In genomic region chr6:96394727-96395126, GRCh38 we compare ENCODE assay signal across 12 cellular contexts.
A peak's percentile ranks its signal among the peaks of the same experiment; 100 is the strongest.
DNase-seq lines count a peak whose midpoint lies in the region; ATAC-seq and TF ChIP-seq lines count a peak whose summit lies in the region.
"Had no signal": no experiment of that assay in that cellular context is flagged by ENCODE, and none has a peak within 500 bp of the region (broad histone marks: within the 10 kb centered on the region; RNA-seq: fewer than 3 reads in every experiment).

No MANE protein-coding gene starts in this region.

- no peaks in the 10 kb centered on the region for H3K4me1 ChIP-seq in Caco-2
- H3K4me1 ChIP-seq: foreskin keratinocyte had no signal

- H3K4me3 ChIP-seq in Caco-2 (ENCODE audit: low read depth, low read length) (no peak overlapping the region), kidney epithelial cell (ENCODE audit: low read depth, low read length) (no peak overlapping the region)

- no peaks in the 10 kb centered on the region for H3K27me3 Mint-ChIP-seq in Caco-2 (ENCODE audit: insufficient read depth, unreplicated experiment)
- H3K27me3 Mint-ChIP-seq in activated CD4-positive, alpha-beta memory T cell treated with anti-CD3 and anti-CD28 coated beads, Interleukin-2, amount 10 ng/mL, durations not matched to agents 7 days and 5 days: peaks cover 8% of the 10 kb centered on the region

- no peaks in the 10 kb centered on the region for H3K27me3 ChIP-seq in Caco-2 (replicated peaks; ENCODE audit: control insufficient read depth, insufficient read depth, low read length)
- H3K27me3 ChIP-seq in kidney epithelial cell (ENCODE audit: control insufficient read depth, insufficient read depth, low read length): no peaks in the 10 kb centered on the region
- H3K27me3 ChIP-seq: foreskin keratinocyte had no signal

- peaks cover 6% of the 10 kb centered on the region for H3K4me1 Mint-ChIP-seq in Caco-2 (ENCODE audit: low read depth, unreplicated experiment)
- peaks cover 1% of the 10 kb centered on the region for H3K4me1 Mint-ChIP-seq in activated CD4-positive, alpha-beta memory T cell treated with anti-CD3 and anti-CD28 coated beads, Interleukin-2, amount 10 ng/mL, durations not matched to agents 7 days and 5 days

- H3K27ac Mint-ChIP-seq in Caco-2 (ENCODE audit: unreplicated experiment): no peak overlapping the region
- H3K27ac Mint-ChIP-seq in activated CD4-positive, alpha-beta memory T cell treated with anti-CD3 and anti-CD28 coated beads, Interleukin-2, amount 10 ng/mL, durations not matched to agents 7 days and 5 days: no peak overlapping the region
- H3K27ac Mint-ChIP-seq: natural killer cell had no signal

- H3K36me3 Mint-ChIP-seq in Caco-2 (ENCODE audit: insufficient read depth, unreplicated experiment): no peaks in the 10 kb centered on the region
- H3K36me3 Mint-ChIP-seq in activated CD4-positive, alpha-beta memory T cell treated with anti-CD3 and anti-CD28 coated beads, Interleukin-2, amount 10 ng/mL, durations not matched to agents 7 days and 5 days (ENCODE audit: low read depth): no peaks in the 10 kb centered on the region
- H3K36me3 Mint-ChIP-seq: natural killer cell had no signal

- ATAC-seq in GM21381 (IDR thresholded peaks at IDR 0.05; ENCODE audit: unreplicated experiment) (peak; percentile 48), HG03432 (IDR thresholded peaks at IDR 0.05; ENCODE audit: unreplicated experiment) (no peak), HG03175 (IDR thresholded peaks at IDR 0.05; ENCODE audit: unreplicated experiment) (no peak)
- ATAC-seq: foreskin keratinocyte, natural killer cell had no signal

- no peaks in the 10 kb centered on the region for H3K9me3 Mint-ChIP-seq in Caco-2 (ENCODE audit: unreplicated experiment)
- no peaks in the 10 kb centered on the region for H3K9me3 Mint-ChIP-seq in activated CD4-positive, alpha-beta memory T cell treated with anti-CD3 and anti-CD28 coated beads, Interleukin-2, amount 10 ng/mL, durations not matched to agents 7 days and 5 days
- H3K9me3 Mint-ChIP-seq: natural killer cell had no signal

- TF ChIP-seq CTCF in Caco-2 (IDR thresholded peaks at IDR 0.05; ENCODE audit: insufficient read depth in 1 of 2, low read depth in 1 of 2, low read length in 1 of 2, severe bottlenecking in 1 of 2, unreplicated experiment in 1 of 2) (peak; percentile 44 to 68), kidney epithelial cell (IDR thresholded peaks at IDR 0.05; ENCODE audit: insufficient read depth, low read length, poor library complexity, severe bottlenecking) (peak; percentile 41)

- DNase-seq in Caco-2: peak; percentile 29 to 31
- DNase-seq in RKO (ENCODE audit: low spot score): peak; percentile 50
- DNase-seq in kidney epithelial cell (ENCODE audit: low read depth): no peak
- DNase-seq in central memory CD4-positive, alpha-beta T cell: no peak
- no peak for DNase-seq in activated CD4-positive, alpha-beta memory T cell treated with anti-CD3 and anti-CD28 coated beads, Interleukin-2, amount 10 ng/mL, durations not matched to agents 7 days and 5 days
- DNase-seq: activated CD4-positive, alpha-beta T cell treated with anti-CD3 and anti-CD28 coated beads, Interleukin-2, amount 50 U/mL, for 4 hours; aorta; foreskin keratinocyte; natural killer cell had no signal

- POLR2A ChIA-PET in Caco-2 (lab: Charles Lee): no interaction called here
- POLR2A ChIA-PET in activated CD4-positive, alpha-beta memory T cell treated with anti-CD3 and anti-CD28 coated beads, Interleukin-2, amount 10 ng/mL, durations not matched to agents 7 days and 5 days (lab: Charles Lee): no interaction called here

- no peak overlapping the region for H3K4me3 Mint-ChIP-seq in Caco-2 (ENCODE audit: unreplicated experiment)
- H3K4me3 Mint-ChIP-seq in activated CD4-positive, alpha-beta memory T cell treated with anti-CD3 and anti-CD28 coated beads, Interleukin-2, amount 10 ng/mL, durations not matched to agents 7 days and 5 days: no peak overlapping the region
- H3K4me3 Mint-ChIP-seq: natural killer cell had no signal

- H3K36me3 ChIP-seq in Caco-2 (ENCODE audit: control insufficient read depth, insufficient read depth, low read length): no peaks in the 10 kb centered on the region
- no peaks in the 10 kb centered on the region for H3K36me3 ChIP-seq in kidney epithelial cell (ENCODE audit: control insufficient read depth, insufficient read depth, low read length)

- CTCF ChIA-PET in Caco-2 (lab: Charles Lee): interaction anchor here (1.0 to 1.3 kb wide), 2 partner anchors 70 to 72 kb away, joined by 3 read pairs; no protein-coding TSS in a partner anchor
- CTCF ChIA-PET in activated CD4-positive, alpha-beta memory T cell treated with anti-CD3 and anti-CD28 coated beads, Interleukin-2, amount 10 ng/mL, durations not matched to agents 7 days and 5 days (lab: Charles Lee): no interaction called here

- no TSS peak for BruUV-seq in Caco-2 (replicated peaks; lab: Mats Ljungman, UMichigan)

- intact Hi-C loops in Caco-2 (cut with micrococcal nuclease; ENCODE audit: unreplicated experiment): loop anchor here (1.0 to 5.0 kb wide), 4 partner anchors 75 to 503 kb away; partner anchors contain the start of gene NDUFAF4

- no peaks in the 10 kb centered on the region for H3K9me3 ChIP-seq in Caco-2

Comparison
In these comparisons a context has a peak if more than half of its experiments do, and no peak if none do; other contexts are left out.
1. DNase-seq: peak in Caco-2 (2 of 2) and RKO (single experiment); none in kidney epithelial cell (single experiment), central memory CD4-positive, alpha-beta T cell (single experiment) and activated CD4-positive, alpha-beta memory T cell treated with anti-CD3 and anti-CD28 coated beads, Interleukin-2, amount 10 ng/mL, durations not matched to agents 7 days and 5 days (single experiment).